1 cellular context compared by ENCODE assay signal in genomic region chr2:109889909-109890308, GRCh38. TPM values are rescaled to one million over a fixed set of nuclear protein-coding genes. Genes with fewer than 3 reads are reported as not detected.
"Had no signal": no experiment of that assay in that cellular context is flagged by ENCODE, and none has a peak within 500 bp of the region (broad histone marks: within the 10 kb centered on the region; RNA-seq: fewer than 3 reads in every experiment).

No MANE protein-coding gene starts in this region.

RNA-seq across cellular contexts. Expression of gene LIMS3, which starts 8.6 kb away (rescaled TPM):
- total RNA-seq: activated T-helper 2 cell treated with anti-CD3 and anti-CD28 coated beads, Interferon-gamma antibody, Interleukin-2, Interleukin-4, amounts not matched to agents 10 μg/mL and 5 μg/mL and 100 μg/mL, durations not matched to agents 14 hours and 24 hours and 36 hours had no signal
